Comparison of ENCODE assay signal across 25 cellular contexts in genomic region chr17:12048843-12049473, GRCh38.
"Had no signal": no experiment of that assay in that cellular context is flagged by ENCODE, and none has a peak within 500 bp of the region (broad histone marks: within the 10 kb centered on the region; RNA-seq: fewer than 3 reads in every experiment).

No MANE protein-coding gene starts in this region.

- H3K4me1 ChIP-seq: breast epithelium had no signal

- H3K36me3 ChIP-seq: breast epithelium, left ventricle myocardium inferior, thoracic aorta had no signal

- H3K9ac ChIP-seq: parathyroid adenoma had no signal

- H3K4me3 Mint-ChIP-seq: activated B cell treated with CpG ODN at 0.5 μM for 24 hours; activated T-helper 1 cell treated with anti-CD3 and anti-CD28 coated beads, Interleukin-12 subunit alpha, Interleukin-12 subunit beta, Interleukin-2, Interleukin-4 antibody, amounts not matched to agents 30 ng/mL and 10 ng/mL and 1 ng/mL, durations not matched to agents 14 hours and 24 hours and 36 hours; central memory CD8-positive, alpha-beta T cell; immature natural killer cell; nephron progenitor cell; type B pancreatic cell had no signal

- H3K27me3 ChIP-seq: breast epithelium had no signal

- H3K27ac ChIP-seq: breast epithelium, left ventricle myocardium inferior, parathyroid adenoma, thoracic aorta had no signal

- DNase-seq: activated B cell treated with CpG ODN at 0.5 μM for 24 hours; activated CD4-positive, alpha-beta T cell treated with anti-CD3 and anti-CD28 coated beads for 4 hours; activated CD4-positive, alpha-beta T cell treated with anti-CD3 and anti-CD28 coated beads, Interleukin-2, amount 50 U/mL, for 48 hours; activated gamma-delta T cell treated with Interleukin-2 at 50 U/mL for 16 hours; effector memory CD4-positive, alpha-beta T cell; foreskin melanocyte; immature natural killer cell; kidney glomerular epithelial cell; left ventricle myocardium inferior; midbrain; nephron progenitor cell; nucleus accumbens; right cardiac atrium; stimulated activated CD4-positive, alpha-beta T cell treated with anti-CD3 and anti-CD28 coated beads, Interleukin-1b, Interleukin-23, amount 100 ng/mL, for 48 hours; T-helper 9 cell had no signal

- H3K36me3 Mint-ChIP-seq: activated naive CD4-positive, alpha-beta T cell treated with anti-CD3 and anti-CD28 coated beads, Interleukin-2, amount 50 U/mL, for 72 hours; immature natural killer cell had no signal

- H3K9me3 ChIP-seq: breast epithelium, left ventricle myocardium inferior, thoracic aorta had no signal

- H3K27ac Mint-ChIP-seq: activated B cell treated with CpG ODN at 0.5 μM for 24 hours; activated T-helper 1 cell treated with anti-CD3 and anti-CD28 coated beads, Interleukin-12 subunit alpha, Interleukin-12 subunit beta, Interleukin-2, Interleukin-4 antibody, amounts not matched to agents 30 ng/mL and 10 ng/mL and 1 ng/mL, durations not matched to agents 14 hours and 24 hours and 36 hours; nephron progenitor cell; type B pancreatic cell had no signal

- H2AFZ ChIP-seq: parathyroid adenoma had no signal

- H3K27me3 Mint-ChIP-seq: activated B cell treated with CpG ODN at 0.5 μM for 24 hours; central memory CD8-positive, alpha-beta T cell; type B pancreatic cell had no signal

- H3K9me3 Mint-ChIP-seq: activated B cell treated with CpG ODN at 0.5 μM for 24 hours; activated naive CD4-positive, alpha-beta T cell treated with anti-CD3 and anti-CD28 coated beads, Interleukin-2, amount 50 U/mL, for 72 hours; activated T-helper 1 cell treated with anti-CD3 and anti-CD28 coated beads, Interleukin-12 subunit alpha, Interleukin-12 subunit beta, Interleukin-2, Interleukin-4 antibody, amounts not matched to agents 30 ng/mL and 10 ng/mL and 1 ng/mL, durations not matched to agents 14 hours and 24 hours and 36 hours; central memory CD8-positive, alpha-beta T cell; immature natural killer cell; nephron progenitor cell had no signal

- H3K4me3 ChIP-seq: breast epithelium, left ventricle myocardium inferior, thoracic aorta had no signal

- ATAC-seq: esophagus mucosa, right cardiac atrium had no signal

- FAIRE-seq: colon, endothelial cell of umbilical vein had no signal
